Comparison of ENCODE assay signal across 8 cellular contexts in the genomic region with DNA sequence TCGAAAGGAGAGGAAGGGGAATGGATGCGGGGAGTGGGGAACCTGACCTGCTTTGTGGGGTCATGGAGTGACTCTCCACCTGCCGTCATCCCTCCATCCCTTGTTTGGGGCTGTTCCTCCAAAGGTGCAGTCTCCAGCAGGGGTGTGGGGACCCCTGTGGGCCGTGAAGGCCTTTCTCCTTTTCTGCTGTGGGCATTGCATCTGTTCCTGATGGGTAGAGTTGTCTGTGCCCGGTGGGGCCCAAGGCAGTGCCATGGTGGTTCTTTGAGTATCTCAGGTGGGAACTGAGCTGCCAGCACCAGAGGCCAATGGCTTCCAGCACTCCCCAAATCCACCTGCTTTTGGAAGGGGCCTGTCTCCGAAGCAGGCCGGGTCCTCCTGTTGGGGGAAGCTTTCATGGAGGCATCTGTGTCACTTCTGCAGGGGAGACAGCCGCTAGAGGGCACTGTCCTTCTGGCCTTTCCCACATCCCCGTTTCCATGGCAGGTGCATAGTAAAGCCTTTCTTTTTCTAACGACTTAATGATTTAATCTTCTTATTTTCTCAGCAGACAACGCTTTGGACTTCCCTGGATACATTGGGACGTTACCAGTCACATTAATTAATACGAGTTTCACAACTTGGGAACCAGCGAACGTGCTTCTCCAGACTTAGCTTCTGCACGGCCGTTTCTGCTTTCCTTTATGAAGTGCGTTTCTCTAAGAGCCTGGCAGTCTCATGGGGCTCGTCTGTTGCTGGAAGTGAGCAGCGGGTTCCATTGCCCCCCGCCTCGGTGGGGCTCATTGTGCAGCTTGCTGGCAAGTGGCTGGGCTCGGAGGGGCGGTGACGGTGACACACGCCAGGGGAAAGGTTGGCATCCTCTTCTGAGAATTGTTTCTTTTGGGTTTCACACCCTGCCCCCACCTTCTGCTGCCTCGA. TPM values are rescaled to one million over a fixed set of nuclear protein-coding genes. Genes with fewer than 3 reads are reported as not detected.
DNase-seq lines count a peak whose midpoint lies in the region; ATAC-seq and TF ChIP-seq lines count a peak whose summit lies in the region.

No MANE protein-coding gene starts in this region.

- H4K91ac ChIP-seq in H9 (ENCODE audit: insufficient read length, low read depth, low read length) (no peak overlapping the region), mesenchymal stem cell (ENCODE audit: low read length) (no peak overlapping the region)

- H3K36me3 ChIP-seq in endocrine pancreas (ENCODE audit: control insufficient read depth, insufficient read depth, low read length), result no peaks in the 10 kb centered on the region
- H3K36me3 ChIP-seq in mesenchymal stem cell (ENCODE audit: control insufficient read depth in 1 of 2, insufficient read depth in 2 of 2, low read depth in 1 of 2, low read length in 2 of 2), result no peaks in the 10 kb centered on the region

- H2BK5ac ChIP-seq in H9 (ENCODE audit: insufficient read length, low read length), result no peak overlapping the region
- no peak overlapping the region for H2BK5ac ChIP-seq in mesenchymal stem cell (ENCODE audit: low read depth, low read length, poor library complexity, severe bottlenecking)

- no peak overlapping the region for H2AK5ac ChIP-seq in H9 (ENCODE audit: insufficient read length, low read length)
- H2AK5ac ChIP-seq in mesenchymal stem cell (ENCODE audit: low read length, severe bottlenecking), result no peak overlapping the region

- no CpG with 5 or more reads among the region's 27 CpGs for WGBS in H9 (ENCODE audit: extremely low coverage, insufficient read length, low lambda C conversion rate)
- 59% methylated on average over 26 of the region's 27 CpGs for WGBS in mesenchymal stem cell

- no peak overlapping the region for H3K4me2 ChIP-seq in H9 (ENCODE audit: insufficient read depth, insufficient read length, low read length)
- H3K4me2 ChIP-seq in mesenchymal stem cell (ENCODE audit: low read length, poor library complexity, severe bottlenecking), result no peak overlapping the region

- H3K4me3 ChIP-seq in endocrine pancreas (ENCODE audit: control insufficient read depth, insufficient read depth, low read length), result peak overlapping the region; percentile 52
- no peak overlapping the region for H3K4me3 ChIP-seq in mesenchymal stem cell (ENCODE audit: insufficient read depth in 1 of 2, low read depth in 1 of 2, low read length in 2 of 2)

- H3K9me3 Mint-ChIP-seq in H9, result no peaks in the 10 kb centered on the region

- H3K27me3 Mint-ChIP-seq in H9 (ENCODE audit: low read depth), result no peaks in the 10 kb centered on the region; the same call in 1 of the 2 replicates

- TF ChIP-seq CTCF in AG09319 (IDR thresholded peaks at IDR 0.05; ENCODE audit: low read depth, low read length) (peak; percentile 96), H9 (conservative IDR thresholded peaks at IDR 0.05) (peak; percentile 95)

- H3K79me1 ChIP-seq in H9 (ENCODE audit: insufficient read depth, low read depth, low read length, poor library complexity, severe bottlenecking), result no peaks in the 10 kb centered on the region
- no peaks in the 10 kb centered on the region for H3K79me1 ChIP-seq in mesenchymal stem cell (replicated peaks; ENCODE audit: low read length, poor library complexity, severe bottlenecking)

- H4K8ac ChIP-seq in H9 (replicated peaks; ENCODE audit: insufficient read length, low read depth, low read length) (no peak overlapping the region), mesenchymal stem cell (ENCODE audit: low read length) (no peak overlapping the region)

- no peak overlapping the region for H2BK20ac ChIP-seq in H9 (ENCODE audit: low read depth, low read length, poor library complexity, severe bottlenecking)

- H3K27me3 ChIP-seq in H9 (ENCODE audit: insufficient read depth, low read length), result no peaks in the 10 kb centered on the region
- H3K27me3 ChIP-seq in endocrine pancreas (ENCODE audit: control insufficient read depth, insufficient read depth, low read length), result no peaks in the 10 kb centered on the region
- H3K27me3 ChIP-seq in mesenchymal stem cell (ENCODE audit: control insufficient read depth in 1 of 2, insufficient read depth in 1 of 2, low read length in 2 of 2), result peaks cover 0 to 7% of the 10 kb centered on the region in 2 experiments

- H2BK120ac ChIP-seq in H9 (ENCODE audit: low read depth, low read length, poor library complexity, severe bottlenecking) (no peak overlapping the region), mesenchymal stem cell (ENCODE audit: low read depth, low read length) (no peak overlapping the region)

- H3K27ac ChIP-seq in H9 (ENCODE audit: insufficient read length, low read depth, low read length), result no peak overlapping the region
- H3K27ac ChIP-seq in mesenchymal stem cell (ENCODE audit: low read length, poor library complexity, severe bottlenecking), result no peak overlapping the region

- H3K4me1 ChIP-seq in H9 (ENCODE audit: insufficient read depth, low read length) (no peaks in the 10 kb centered on the region; the same call in 1 of the 2 replicates), endocrine pancreas (ENCODE audit: control insufficient read depth, insufficient read depth, low read length) (no peaks in the 10 kb centered on the region), mesenchymal stem cell (ENCODE audit: control insufficient read depth, insufficient read depth, low read depth, low read length) (peaks cover 2% of the 10 kb centered on the region)

- H3K23ac ChIP-seq in H9 (ENCODE audit: insufficient read length, low read depth, low read length) (no peak overlapping the region), mesenchymal stem cell (ENCODE audit: low read length in 2 of 2) (no peak overlapping the region)

- no peak for ATAC-seq in HG03280 (IDR thresholded peaks at IDR 0.05; ENCODE audit: unreplicated experiment)

- H3K23me2 ChIP-seq in H9 (ENCODE audit: insufficient read length, low read depth, low read length, poor library complexity, severe bottlenecking), result no peaks in the 10 kb centered on the region

- no peaks in the 10 kb centered on the region for H3K9me3 ChIP-seq in H9 (ENCODE audit: control insufficient read depth, low read depth, low read length)
- H3K9me3 ChIP-seq in endocrine pancreas (ENCODE audit: control insufficient read depth, low read length), result no peaks in the 10 kb centered on the region
- H3K9me3 ChIP-seq in mesenchymal stem cell (ENCODE audit: control insufficient read depth, low read length), result no peaks in the 10 kb centered on the region

- no peaks in the 10 kb centered on the region for H4K20me1 ChIP-seq in H9 (ENCODE audit: control insufficient read depth, insufficient read depth, insufficient read length)

- H3K9ac ChIP-seq in H9 (ENCODE audit: extremely low read depth, insufficient read length, low read length) (no peak overlapping the region), endocrine pancreas (ENCODE audit: control insufficient read depth, insufficient read depth, low read length) (peak overlapping the region; percentile 30), mesenchymal stem cell (ENCODE audit: low read length) (no peak overlapping the region)

- no peaks in the 10 kb centered on the region; a peak in 2 of 7 replicates for H3K36me3 Mint-ChIP-seq in H9 (ENCODE audit: insufficient read depth in 1 of 3, low read depth in 3 of 3)

- H4K5ac ChIP-seq in H9 (ENCODE audit: insufficient read length, low read depth, low read length), result no peak overlapping the region

- no peak overlapping the region for H3T11ph ChIP-seq in H9 (ENCODE audit: low read length)

- no peak overlapping the region for H3K56ac ChIP-seq in H9 (ENCODE audit: insufficient read length, low read depth, low read length)

- H3K4me1 Mint-ChIP-seq in H9, result peaks cover 18% of the 10 kb centered on the region in 2 experiments

- no peak overlapping the region for H3K27ac Mint-ChIP-seq in H9

- H2BK12ac ChIP-seq in H9 (ENCODE audit: insufficient read length, low read depth, low read length) (no peak overlapping the region), mesenchymal stem cell (ENCODE audit: low read length in 2 of 2) (no peak overlapping the region)

- H2AFZ ChIP-seq in H9 (ENCODE audit: low read length) (no peak overlapping the region), mesenchymal stem cell (ENCODE audit: low read depth, low read length) (no peak overlapping the region)

- H2BK15ac ChIP-seq in H9 (ENCODE audit: low read depth, low read length) (no peak overlapping the region), mesenchymal stem cell (ENCODE audit: low read depth, poor library complexity, severe bottlenecking) (no peak overlapping the region)

- DNase-seq in AG09319 (ENCODE audit: extremely low read depth, low read depth), result peak; percentile 39
- peak; percentile 81 for DNase-seq in H9
- DNase-seq in NCI-H82 treated with DMSO at 0.1 percent for 48 hours (lab: John Stamatoyannopoulos, UW; ENCODE audit: unreplicated experiment), result peak; percentile 84
- DNase-seq in activated CD8-positive, alpha-beta memory T cell treated with anti-CD3 and anti-CD28 coated beads for 1 hour (ENCODE audit: extremely low read depth in 1 of 2, low read depth in 1 of 2), result peak; percentile 37 to 60
- peak; percentile 68 for DNase-seq in mesenchymal stem cell
- peak; percentile 41 for DNase-seq in stimulated activated CD8-positive, alpha-beta memory T cell treated with anti-CD3 and anti-CD28 coated beads, Interleukin-15, amount 100 ng/mL, for 24 hours (ENCODE audit: low read depth)

- H3K4ac ChIP-seq in H9 (ENCODE audit: low read depth, low read length) (no peak overlapping the region), mesenchymal stem cell (ENCODE audit: low read depth in 1 of 2, low read length in 2 of 2) (no peak overlapping the region)

- H3K4me3 Mint-ChIP-seq in H9, result no peak overlapping the region

- no peaks in the 10 kb centered on the region for H3K79me2 ChIP-seq in H9 (ENCODE audit: insufficient read depth, low read length)

- H3K14ac ChIP-seq in H9 (ENCODE audit: insufficient read depth, low read length), result no peak overlapping the region
- peak overlapping the region in 1 of 2 experiments; percentile 14 for H3K14ac ChIP-seq in mesenchymal stem cell (ENCODE audit: low read length in 2 of 2)

- H3K18ac ChIP-seq in H9 (ENCODE audit: insufficient read length, low read depth, low read length) (no peak overlapping the region), mesenchymal stem cell (ENCODE audit: low read depth in 1 of 2, low read length in 2 of 2) (no peak overlapping the region)

RNA-seq across cellular contexts. Expression of a gene that starts 57.1 kb away (rescaled TPM):
- total RNA-seq in H9 (2021), result 15.6 and 17.2 TPM in 2 replicates
- polyA plus RNA-seq in mesenchymal stem cell (2013, experiment 1 of 2), result 14.6 TPM
- polyA plus RNA-seq in mesenchymal stem cell (2013, experiment 2 of 2), result 13.4 TPM
